Comparison of ENCODE assay signal across 21 cellular contexts in genomic region chr21:14572206-14572780, GRCh38. TPM values are rescaled to one million over a fixed set of nuclear protein-coding genes. Genes with fewer than 3 reads are reported as not detected.
DNase-seq lines count a peak whose midpoint lies in the region; ATAC-seq and TF ChIP-seq lines count a peak whose summit lies in the region.
"Had no signal": no experiment of that assay in that cellular context is flagged by ENCODE, and none has a peak within 500 bp of the region (broad histone marks: within the 10 kb centered on the region; RNA-seq: fewer than 3 reads in every experiment).

No MANE protein-coding gene starts in this region.

- no peaks in the 10 kb centered on the region for H3K27me3 ChIP-seq in OCI-LY1 (ENCODE audit: insufficient read depth, low read length)
- no peaks in the 10 kb centered on the region for H3K27me3 ChIP-seq in stomach
- H3K27me3 ChIP-seq: spleen, vagina had no signal

- no peaks in the 10 kb centered on the region for H3K9me3 ChIP-seq in OCI-LY1 (ENCODE audit: low read length)
- H3K9me3 ChIP-seq in stomach, result no peaks in the 10 kb centered on the region
- H3K9me3 ChIP-seq: psoas muscle, spleen, vagina had no signal

- H3K36me3 ChIP-seq in OCI-LY1 (ENCODE audit: insufficient read depth, low read length), result no peaks in the 10 kb centered on the region
- H3K36me3 ChIP-seq in stomach, result no peaks in the 10 kb centered on the region
- H3K36me3 ChIP-seq: spleen, vagina had no signal

- no peaks in the 10 kb centered on the region for H4K20me1 ChIP-seq in OCI-LY1 (ENCODE audit: insufficient read depth, low read length)

- ATAC-seq in HG03039 (IDR thresholded peaks at IDR 0.05; ENCODE audit: unreplicated experiment), result peak; percentile 48
- ATAC-seq in GM19452 (IDR thresholded peaks at IDR 0.05; ENCODE audit: unreplicated experiment), result no peak
- ATAC-seq: CD8-positive, alpha-beta T cell; psoas muscle had no signal

- TF ChIP-seq POLR2A in stomach (IDR thresholded peaks at IDR 0.05), result no peak

- TF ChIP-seq CTCF in OCI-LY1 (IDR thresholded peaks at IDR 0.05; ENCODE audit: low read length) (no peak), GM13977 (IDR thresholded peaks at IDR 0.05; ENCODE audit: extremely low read depth, insufficient read depth, missing control alignments) (no peak), stomach (IDR thresholded peaks at IDR 0.05) (no peak)

- no peaks in the 10 kb centered on the region for H3K79me2 ChIP-seq in OCI-LY1 (ENCODE audit: insufficient read depth, low read length)

- H3K27ac ChIP-seq in OCI-LY1 (ENCODE audit: low read depth, low read length, poor library complexity, severe bottlenecking), result peak overlapping the region; percentile 46
- no peak overlapping the region for H3K27ac ChIP-seq in stomach
- H3K27ac ChIP-seq: psoas muscle, spleen, vagina had no signal

- H3F3A ChIP-seq in OCI-LY1 (ENCODE audit: insufficient read depth, low read length), result no peaks in the 10 kb centered on the region

- no peaks in the 10 kb centered on the region for H3K27me3 Mint-ChIP-seq in activated naive CD4-positive, alpha-beta T cell treated with anti-CD3 and anti-CD28 coated beads, Interleukin-2, amount 50 U/mL, for 24 hours

- intact Hi-C loops in stomach (cut with DNase I; ENCODE audit: low total_unique reads), result no loop called here

- peak overlapping the region; percentile 21 for H3K4me3 Mint-ChIP-seq in activated naive CD4-positive, alpha-beta T cell treated with anti-CD3 and anti-CD28 coated beads, Interleukin-2, amount 50 U/mL, for 24 hours
- H3K4me3 Mint-ChIP-seq: CD8-positive, alpha-beta T cell; nephron progenitor cell had no signal

- in situ Hi-C loops in GM13977 (cut with MboI; ENCODE audit: low pct_unique_long_range_greater_than_20kb, low sequenced_read_pairs, unreplicated experiment), result no loop called here

- H3K4me3 ChIP-seq in OCI-LY1 (ENCODE audit: low read depth, low read length, poor library complexity, severe bottlenecking) (no peak overlapping the region), stomach (no peak overlapping the region)
- H3K4me3 ChIP-seq: psoas muscle, spleen, vagina had no signal

- no peak overlapping the region for H3K27ac Mint-ChIP-seq in activated naive CD4-positive, alpha-beta T cell treated with anti-CD3 and anti-CD28 coated beads, Interleukin-2, amount 50 U/mL, for 24 hours
- H3K27ac Mint-ChIP-seq: CD8-positive, alpha-beta T cell; nephron progenitor cell had no signal

- H3K4me1 ChIP-seq in OCI-LY1 (ENCODE audit: insufficient read depth, low read length, severe bottlenecking) (peaks cover 45% of the 10 kb centered on the region), stomach (peaks cover 0 to 8% (median 0%) of the 10 kb centered on the region in 4 donors)
- H3K4me1 ChIP-seq: psoas muscle, vagina had no signal

- 37 to 63% (median 46%) methylated on average over 2 of the region's 2 CpGs for WGBS in stomach, 5 donors

- no peak for DNase-seq in activated naive CD4-positive, alpha-beta T cell treated with anti-CD3 and anti-CD28 coated beads, Interleukin-2, amount 50 U/mL, for 16 hours
- no peak for DNase-seq in GM13977 (ENCODE audit: low spot score)
- no peak for DNase-seq in activated gamma-delta T cell treated with Interleukin-2 at 50 U/mL for 16 hours
- no peak for DNase-seq in stomach
- DNase-seq: activated T-cell treated with anti-CD3 and anti-CD28 coated beads, Interleukin-2, amount 50 U/mL, for 48 hours; anterior cingulate cortex; CD8-positive, alpha-beta T cell; mesenchymal stem cell; NCI-H1436; nephron progenitor cell; NK-92 treated with Interleukin-12 subunit alpha and Interleukin-12 subunit beta, amount 100 ng/mL, for 24 hours; psoas muscle; SHP77 treated with DMSO at 0.1 percent for 48 hours; spleen; stimulated activated naive CD4-positive, alpha-beta T cell had no signal

- no peak for TF ChIP-seq EP300 in stomach (IDR thresholded peaks at IDR 0.05)

- no peaks in the 10 kb centered on the region for H3K36me3 Mint-ChIP-seq in activated naive CD4-positive, alpha-beta T cell treated with anti-CD3 and anti-CD28 coated beads, Interleukin-2, amount 50 U/mL, for 24 hours
- H3K36me3 Mint-ChIP-seq: CD8-positive, alpha-beta T cell had no signal

- peaks cover 16% of the 10 kb centered on the region for H3K4me1 Mint-ChIP-seq in activated naive CD4-positive, alpha-beta T cell treated with anti-CD3 and anti-CD28 coated beads, Interleukin-2, amount 50 U/mL, for 24 hours
- H3K4me1 Mint-ChIP-seq: nephron progenitor cell had no signal

- H3K9ac ChIP-seq in OCI-LY1 (ENCODE audit: low read length), result no peak overlapping the region

- no peak overlapping the region for H2AFZ ChIP-seq in OCI-LY1 (ENCODE audit: low read length)

- no peak overlapping the region for H3K4me2 ChIP-seq in OCI-LY1 (ENCODE audit: low read length)

- H3K9me2 ChIP-seq in OCI-LY1 (ENCODE audit: low read depth, low read length), result no peaks in the 10 kb centered on the region

- no peaks in the 10 kb centered on the region for H3K9me3 Mint-ChIP-seq in activated naive CD4-positive, alpha-beta T cell treated with anti-CD3 and anti-CD28 coated beads, Interleukin-2, amount 50 U/mL, for 24 hours
- H3K9me3 Mint-ChIP-seq: CD8-positive, alpha-beta T cell; nephron progenitor cell had no signal

RNA-seq across cellular contexts. Expression of gene SAMSN1, which starts 26.2 kb away (rescaled TPM):
- 10 to 100 TPM in 3 of 5 donors, 1 to 10 TPM in 1, not detected in 1; 1.6 to 21.6 (median 19.4) TPM for total RNA-seq in stomach
- 10 to 100 TPM in 2 of 3 donors, 1 to 10 TPM in 1; 4.2 to 11.1 (median 10.5) TPM for polyA plus RNA-seq in stomach
- polyA plus RNA-seq: keratinocyte had no signal
